In the genomic region with DNA sequence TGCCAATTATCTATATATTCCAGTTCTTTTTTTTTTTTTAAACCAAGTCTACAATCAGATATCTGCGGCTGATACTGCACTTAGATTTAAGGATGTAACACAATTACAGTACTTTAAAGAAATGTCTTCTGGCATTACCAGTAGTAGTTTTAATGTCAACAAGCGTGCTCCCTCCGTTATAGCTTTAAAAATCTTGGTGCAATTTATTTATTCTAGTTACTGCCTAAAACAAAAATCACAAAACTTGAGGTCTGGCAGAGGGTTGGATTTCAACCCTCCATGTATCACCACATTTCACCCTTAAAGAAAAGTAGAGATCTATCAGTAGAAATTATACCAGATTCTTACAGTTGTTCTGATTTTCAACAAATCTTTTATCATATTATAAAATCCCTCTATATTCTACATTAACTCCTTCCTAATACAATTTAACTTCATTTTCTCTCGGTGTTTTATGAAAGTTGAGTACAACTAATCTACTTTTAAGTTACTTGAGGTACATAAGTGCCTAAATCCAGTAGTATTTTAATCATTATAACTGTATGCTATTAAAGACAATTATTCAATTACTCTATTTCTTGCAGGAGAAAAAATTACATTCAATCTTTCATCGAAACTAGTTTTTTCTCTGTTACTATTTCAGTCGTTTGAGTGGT, we compare ENCODE assay signal across 12 cellular contexts. TPM values are rescaled to one million over a fixed set of nuclear protein-coding genes. Genes with fewer than 3 reads are reported as not detected.
DNase-seq lines count a peak whose midpoint lies in the region; ATAC-seq and TF ChIP-seq lines count a peak whose summit lies in the region.
"Had no signal": no experiment of that assay in that cellular context is flagged by ENCODE, and none has a peak within 500 bp of the region (broad histone marks: within the 10 kb centered on the region; RNA-seq: fewer than 3 reads in every experiment).

No MANE protein-coding gene starts in this region.

- H3K4me1 ChIP-seq in PC-9 (replicated peaks; ENCODE audit: insufficient read depth) (peaks cover 41% of the 10 kb centered on the region), foreskin keratinocyte (peaks cover 37% of the 10 kb centered on the region), stomach (peaks cover 11 to 54% (median 34%) of the 10 kb centered on the region in 4 donors)

- peaks cover 16% of the 10 kb centered on the region for H3K27me3 Mint-ChIP-seq in activated CD8-positive, alpha-beta memory T cell treated with anti-CD3 and anti-CD28 coated beads, Interleukin-2, amount 10 ng/mL, durations not matched to agents 7 days and 5 days
- peaks cover 22% of the 10 kb centered on the region for H3K27me3 Mint-ChIP-seq in stimulated activated naive CD8-positive, alpha-beta T cell treated with anti-CD3 and anti-CD28 coated beads, Interleukin-15, amount 100 ng/mL, for 72 hours

- intact Hi-C loops in PC-9 (cut with micrococcal nuclease; ENCODE audit: unreplicated experiment) = loop anchor here (1.0 to 5.0 kb wide), 4 partner anchors 17 to 229 kb away; partner anchors contain the start of genes FYB1 and OSMR
- intact Hi-C loops in stomach (cut with DNase I; ENCODE audit: low total_unique reads) = no loop called here

- H3K4me2 ChIP-seq in PC-9 = peak overlapping the region; percentile 97

- 71 to 82% (median 74%) methylated on average over 6 of the region's 6 CpGs for WGBS in stomach, 5 donors

- H3K36me3 ChIP-seq in PC-9 (ENCODE audit: low read depth) (peaks cover 6% of the 10 kb centered on the region), stomach (no peaks in the 10 kb centered on the region)
- H3K36me3 ChIP-seq: cardiac muscle cell had no signal

- H4K20me1 ChIP-seq in PC-9 (ENCODE audit: insufficient read depth) = no peaks in the 10 kb centered on the region; the same call in 1 of the 2 replicates

- ATAC-seq in activated CD8-positive, alpha-beta memory T cell treated with anti-CD3 and anti-CD28 coated beads, Interleukin-2, amount 10 ng/mL, durations not matched to agents 7 days and 5 days = no peak
- ATAC-seq in foreskin keratinocyte = no peak
- no peak for ATAC-seq in stimulated activated naive CD8-positive, alpha-beta T cell treated with anti-CD3 and anti-CD28 coated beads, Interleukin-15, amount 100 ng/mL, for 72 hours
- ATAC-seq in GM18870 (IDR thresholded peaks at IDR 0.05; ENCODE audit: unreplicated experiment) = no peak

- H3K9me3 ChIP-seq in PC-9 (ENCODE audit: insufficient read depth, low read depth) (0 out of 2 replicates have a peak, but pooled peaks cover 4% of the 10 kb centered on the region), stomach (no peaks in the 10 kb centered on the region)

- peaks cover 50% of the 10 kb centered on the region for H3K79me2 ChIP-seq in PC-9 (ENCODE audit: low read depth)

- H3K27ac ChIP-seq in PC-9 = peak overlapping the region; percentile 96
- H3K27ac ChIP-seq in foreskin keratinocyte = peak overlapping the region; percentile 99
- H3K27ac ChIP-seq in stomach = peak overlapping the region in 3 of 5 donors; percentile 44 to 99 (median 94)

- no peak for TF ChIP-seq POLR2A in stomach (IDR thresholded peaks at IDR 0.05)

- H3K27me3 ChIP-seq in PC-9 (ENCODE audit: insufficient read depth, low read depth) (no peaks in the 10 kb centered on the region), foreskin keratinocyte (no peaks in the 10 kb centered on the region), stomach (no peaks in the 10 kb centered on the region)
- H3K27me3 ChIP-seq: cardiac muscle cell had no signal

- peaks cover 19% of the 10 kb centered on the region for H3K36me3 Mint-ChIP-seq in activated CD8-positive, alpha-beta memory T cell treated with anti-CD3 and anti-CD28 coated beads, Interleukin-2, amount 10 ng/mL, durations not matched to agents 7 days and 5 days

- peak overlapping the region; percentile 1; the same call in 1 of the 2 replicates for H2AFZ ChIP-seq in PC-9

- H3K4me1 Mint-ChIP-seq in activated CD8-positive, alpha-beta memory T cell treated with anti-CD3 and anti-CD28 coated beads, Interleukin-2, amount 10 ng/mL, durations not matched to agents 7 days and 5 days = peaks cover 43% of the 10 kb centered on the region
- peaks cover 19% of the 10 kb centered on the region for H3K4me1 Mint-ChIP-seq in stimulated activated naive CD8-positive, alpha-beta T cell treated with anti-CD3 and anti-CD28 coated beads, Interleukin-15, amount 100 ng/mL, for 72 hours

- DNase-seq in activated CD8-positive, alpha-beta memory T cell treated with anti-CD3 and anti-CD28 coated beads, Interleukin-2, amount 10 ng/mL, durations not matched to agents 7 days and 5 days = no peak
- no peak for DNase-seq in activated CD8-positive, alpha-beta memory T cell treated with anti-CD3 and anti-CD28 coated beads, Interleukin-2, amount 50 U/mL, for 48 hours
- no peak for DNase-seq in PC-9
- DNase-seq in foreskin keratinocyte = no peak
- no peak for DNase-seq in stomach
- DNase-seq in NOMO-1 treated with dmso at 0.1 percent for 144 hours (lab: John Stamatoyannopoulos, UW; ENCODE audit: unreplicated experiment) = no peak
- DNase-seq in stimulated activated naive CD8-positive, alpha-beta T cell treated with anti-CD3 and anti-CD28 coated beads, Interleukin-15, amount 100 ng/mL, for 72 hours = no peak
- DNase-seq: activated CD4-positive, alpha-beta T cell treated with anti-CD3 and anti-CD28 coated beads for 48 hours; head of caudate nucleus; stimulated activated CD4-positive, alpha-beta T cell treated with anti-CD3 and anti-CD28 coated beads, Interleukin-4, amount 100 ng/mL, for 4 hours had no signal

- peaks cover 41% of the 10 kb centered on the region for H3F3A ChIP-seq in PC-9 (ENCODE audit: insufficient read depth, low read depth)

- TF ChIP-seq CTCF in PC-9 (conservative IDR thresholded peaks at IDR 0.05) = no peak
- no peak for TF ChIP-seq CTCF in foreskin keratinocyte (conservative IDR thresholded peaks at IDR 0.05)
- TF ChIP-seq CTCF in stomach (IDR thresholded peaks at IDR 0.05) = no peak

- H3K4me3 ChIP-seq in PC-9 (peak overlapping the region; percentile 93; the same call in 1 of the 2 replicates), stomach (no peak overlapping the region)

- H3K27ac Mint-ChIP-seq in activated CD8-positive, alpha-beta memory T cell treated with anti-CD3 and anti-CD28 coated beads, Interleukin-2, amount 10 ng/mL, durations not matched to agents 7 days and 5 days = peak overlapping the region; percentile 85
- H3K27ac Mint-ChIP-seq in stimulated activated naive CD8-positive, alpha-beta T cell treated with anti-CD3 and anti-CD28 coated beads, Interleukin-15, amount 100 ng/mL, for 72 hours = no peak overlapping the region

- no peak for TF ChIP-seq EP300 in stomach (IDR thresholded peaks at IDR 0.05)

- no peaks in the 10 kb centered on the region for H3K9me3 Mint-ChIP-seq in activated CD8-positive, alpha-beta memory T cell treated with anti-CD3 and anti-CD28 coated beads, Interleukin-2, amount 10 ng/mL, durations not matched to agents 7 days and 5 days (ENCODE audit: low read depth)
- H3K9me3 Mint-ChIP-seq in stimulated activated naive CD8-positive, alpha-beta T cell treated with anti-CD3 and anti-CD28 coated beads, Interleukin-15, amount 100 ng/mL, for 72 hours = no peaks in the 10 kb centered on the region

- CTCF ChIA-PET in activated CD8-positive, alpha-beta memory T cell treated with anti-CD3 and anti-CD28 coated beads, Interleukin-2, amount 10 ng/mL, durations not matched to agents 7 days and 5 days (lab: Charles Lee) = interaction anchor here (0.6 kb wide), 1 partner anchor 111 kb away, joined by 3 read pairs; no protein-coding TSS in a partner anchor
- CTCF ChIA-PET in PC-9 (lab: Charles Lee) = interaction anchor here (0.6 to 1.1 kb wide), 7 partner anchors 16 to 120 kb away, joined by 3 to 5 read pairs (median 3); no protein-coding TSS in a partner anchor

- POLR2A ChIA-PET in PC-9 (lab: Charles Lee; ENCODE audit: unreplicated experiment) = interaction anchor here (0.5 to 0.8 kb wide), 7 partner anchors 62 to 1694 kb away, joined by 3 to 19 read pairs (median 5); partner anchors contain the start of gene FYB1

- BruUV-seq in PC-9 (replicated peaks; lab: Mats Ljungman, UMichigan) = no TSS peak

- no peaks in the 10 kb centered on the region for H3K9me2 ChIP-seq in PC-9 (ENCODE audit: insufficient read depth)

- peak overlapping the region; percentile 95 for H3K4me3 Mint-ChIP-seq in activated CD8-positive, alpha-beta memory T cell treated with anti-CD3 and anti-CD28 coated beads, Interleukin-2, amount 10 ng/mL, durations not matched to agents 7 days and 5 days
- no peak overlapping the region for H3K4me3 Mint-ChIP-seq in stimulated activated naive CD8-positive, alpha-beta T cell treated with anti-CD3 and anti-CD28 coated beads, Interleukin-15, amount 100 ng/mL, for 72 hours

RNA-seq across cellular contexts. Expression of gene RICTOR, which starts 2.0 kb away (rescaled TPM):
- 10 to 100 TPM; 40.2 to 50.5 TPM for total RNA-seq in activated CD8-positive, alpha-beta memory T cell treated with anti-CD3 and anti-CD28 coated beads, Interleukin-2, amount 10 ng/mL, durations not matched to agents 7 days and 5 days
- 103 and 121 TPM in 2 replicates for total RNA-seq in PC-9 (2021)
- 13.0 and 15.0 TPM in 2 replicates for total RNA-seq in foreskin keratinocyte
- 1.2 and 1.5 TPM in 2 replicates for polyA plus RNA-seq in foreskin keratinocyte
- 100 to 1,000 TPM in 2 of 5 donors, 10 to 100 TPM in 3; 14.2 to 125 (median 36.2) TPM for total RNA-seq in stomach
- polyA plus RNA-seq in stomach = 1 to 10 TPM; 2.3 to 3.7 (median 3.3) TPM
